12 cellular contexts compared by ENCODE assay signal in genomic region chr9:131629827-131630205, GRCh38.
DNase-seq lines count a peak whose midpoint lies in the region; ATAC-seq and TF ChIP-seq lines count a peak whose summit lies in the region.
"Had no signal": no experiment of that assay in that cellular context is flagged by ENCODE, and none has a peak within 500 bp of the region (broad histone marks: within the 10 kb centered on the region; RNA-seq: fewer than 3 reads in every experiment).

No MANE protein-coding gene starts in this region.

- H3K4me3 ChIP-seq in CD4-positive, CD25-positive, alpha-beta regulatory T cell (ENCODE audit: low read depth, low read length): no peak overlapping the region
- H3K4me3 ChIP-seq in psoas muscle: peak overlapping the region; percentile 31

- 53 to 83% (median 60%) methylated on average over 4 of the region's 4 CpGs for WGBS in psoas muscle, 3 donors

- peak overlapping the region in 1 of 4 donors; percentile 15 for H3K4me3 Mint-ChIP-seq in CD4-positive, CD25-positive, alpha-beta regulatory T cell
- H3K4me3 Mint-ChIP-seq in activated B cell treated with CpG ODN at 0.5 μM for 24 hours: peak overlapping the region; percentile 76

- peaks cover 0 to 30% (median 11%) of the 10 kb centered on the region in 4 donors for H3K4me1 Mint-ChIP-seq in CD4-positive, CD25-positive, alpha-beta regulatory T cell
- H3K4me1 Mint-ChIP-seq in activated B cell treated with CpG ODN at 0.5 μM for 24 hours: peaks cover 70% of the 10 kb centered on the region

- no peaks in the 10 kb centered on the region for H3K27me3 ChIP-seq in CD4-positive, CD25-positive, alpha-beta regulatory T cell (ENCODE audit: control insufficient read depth, insufficient read depth, low read length)
- no peaks in the 10 kb centered on the region for H3K27me3 ChIP-seq in psoas muscle (ENCODE audit: insufficient read depth in 3 of 3, low read length in 2 of 3)

- CTCF ChIA-PET in activated B cell treated with CpG ODN at 0.5 μM for 24 hours (lab: Charles Lee): interaction anchor here (1.0 to 4.3 kb wide), 19 partner anchors 8 to 115 kb away, joined by 3 to 36 read pairs (median 6); partner anchors contain the start of gene RAPGEF1

- no peak for ATAC-seq in CD4-positive, CD25-positive, alpha-beta regulatory T cell (ENCODE audit: low read depth in 2 of 2)
- ATAC-seq in GM18868 (IDR thresholded peaks at IDR 0.05; ENCODE audit: unreplicated experiment) (peak; percentile 17), activated B cell treated with CpG ODN at 0.5 μM for 24 hours (ENCODE audit: low read depth) (no peak), psoas muscle (peak; percentile 13 to 46 (median 30))

- intact Hi-C loops in activated B cell treated with CpG ODN at 0.5 μM for 24 hours (cut with micrococcal nuclease) (loop anchor here (1.0 to 2.0 kb wide), 8 partner anchors 9 to 109 kb away; no protein-coding TSS in a partner anchor), psoas muscle (cut with DNase I) (no loop called here)

- H3K36me3 ChIP-seq in CD4-positive, CD25-positive, alpha-beta regulatory T cell (ENCODE audit: control insufficient read depth, insufficient read depth, low read length): peaks cover 42% of the 10 kb centered on the region
- H3K36me3 ChIP-seq in psoas muscle (ENCODE audit: insufficient read depth in 1 of 2, low read depth in 1 of 2): peaks cover 2 to 30% of the 10 kb centered on the region in 2 donors

- H3K9me3 ChIP-seq in CD4-positive, CD25-positive, alpha-beta regulatory T cell (ENCODE audit: control insufficient read depth in 2 of 2, low read length in 2 of 2): no peaks in the 10 kb centered on the region
- no peaks in the 10 kb centered on the region for H3K9me3 ChIP-seq in psoas muscle

- H3K27ac Mint-ChIP-seq in CD4-positive, CD25-positive, alpha-beta regulatory T cell: peak overlapping the region in 1 of 3 donors; percentile 81
- peak overlapping the region; percentile 93 for H3K27ac Mint-ChIP-seq in activated B cell treated with CpG ODN at 0.5 μM for 24 hours

- TF ChIP-seq CTCF in activated B cell treated with CpG ODN at 0.5 μM for 24 hours (IDR thresholded peaks at IDR 0.05): no peak
- TF ChIP-seq CTCF in psoas muscle (IDR thresholded peaks at IDR 0.05): no peak

- peak overlapping the region; percentile 7 for H3K27ac ChIP-seq in CD4-positive, CD25-positive, alpha-beta regulatory T cell (ENCODE audit: insufficient read depth, low read length, poor library complexity, severe bottlenecking)
- H3K27ac ChIP-seq in psoas muscle: peak overlapping the region; percentile 79

- POLR2A ChIA-PET in activated B cell treated with CpG ODN at 0.5 μM for 24 hours (lab: Charles Lee): interaction anchor here (0.6 to 14.9 kb wide), 22 partner anchors 9 to 182 kb away, joined by 3 to 567 read pairs (median 6); partner anchors contain the start of gene RAPGEF1

- no peaks in the 10 kb centered on the region for H3K27me3 Mint-ChIP-seq in CD4-positive, CD25-positive, alpha-beta regulatory T cell
- no peaks in the 10 kb centered on the region for H3K27me3 Mint-ChIP-seq in activated B cell treated with CpG ODN at 0.5 μM for 24 hours

- peaks cover 0 to 1% (median 0%) of the 10 kb centered on the region in 7 donors for H3K9me3 Mint-ChIP-seq in CD4-positive, CD25-positive, alpha-beta regulatory T cell
- no peaks in the 10 kb centered on the region for H3K9me3 Mint-ChIP-seq in activated B cell treated with CpG ODN at 0.5 μM for 24 hours

- H3K36me3 Mint-ChIP-seq in CD4-positive, CD25-positive, alpha-beta regulatory T cell: peaks cover 27% of the 10 kb centered on the region
- peaks cover 80% of the 10 kb centered on the region for H3K36me3 Mint-ChIP-seq in activated B cell treated with CpG ODN at 0.5 μM for 24 hours (ENCODE audit: low read depth)

- DNase-seq in CD4-positive, CD25-positive, alpha-beta regulatory T cell: no peak
- DNase-seq in activated B cell treated with CpG ODN at 0.5 μM for 24 hours: no peak
- no peak for DNase-seq in psoas muscle
- DNase-seq in NCI-H1694 (lab: John Stamatoyannopoulos, UW): no peak
- DNase-seq in effector CD4-positive, alpha-beta T cell: no peak
- no peak for DNase-seq in NOMO-1 (lab: John Stamatoyannopoulos, UW; ENCODE audit: unreplicated experiment in 2 of 2)
- DNase-seq in OCI-M2 (lab: John Stamatoyannopoulos, UW; ENCODE audit: unreplicated experiment): no peak
- DNase-seq: activated CD4-positive, CD25-positive, alpha-beta regulatory T cell treated with anti-CD3 and anti-CD28 coated beads, Interleukin-2, amount 50 U/mL, for 72 hours; activated effector memory CD4-positive, alpha-beta T cell treated with Interleukin-2 at 50 U/mL for 16 hours; NCI-H446 treated with DMSO at 0.1 percent for 48 hours; OCI-M1 had no signal

- H3K4me1 ChIP-seq in CD4-positive, CD25-positive, alpha-beta regulatory T cell (ENCODE audit: control insufficient read depth, insufficient read depth, low read length, poor library complexity, severe bottlenecking): peaks cover 30% of the 10 kb centered on the region
- H3K4me1 ChIP-seq in psoas muscle: peaks cover 57% of the 10 kb centered on the region

Comparison
In these comparisons a context has a peak if more than half of its experiments do, and no peak if none do; other contexts are left out.
1. ATAC-seq: peak in GM18868 (single experiment) and psoas muscle (4 of 4); none in CD4-positive, CD25-positive, alpha-beta regulatory T cell (0 of 2) and activated B cell treated with CpG ODN at 0.5 μM for 24 hours (single experiment).